Comparison of ENCODE assay signal across 10 cellular contexts in genomic region chr1:244349103-244349531, GRCh38.
DNase-seq lines count a peak whose midpoint lies in the region; ATAC-seq and TF ChIP-seq lines count a peak whose summit lies in the region.
"Had no signal": no experiment of that assay in that cellular context is flagged by ENCODE, and none has a peak within 500 bp of the region (broad histone marks: within the 10 kb centered on the region; RNA-seq: fewer than 3 reads in every experiment).

No MANE protein-coding gene starts in this region.

- H3K4me3 Mint-ChIP-seq in T-helper 1 cell treated with Interleukin-12 subunit alpha and Interleukin-12 subunit beta and Interleukin-4 antibody, amounts not matched to agents 30 μg/mL and 1 μg/mL, for 36 hours: no peak overlapping the region
- H3K4me3 Mint-ChIP-seq in type B pancreatic cell: peak overlapping the region; percentile 28
- H3K4me3 Mint-ChIP-seq in stimulated activated naive CD8-positive, alpha-beta T cell treated with anti-CD3 and anti-CD28 coated beads, Interleukin-15, amount 100 ng/mL, for 72 hours: no peak overlapping the region
- no peak overlapping the region for H3K4me3 Mint-ChIP-seq in progenitor cell of endocrine pancreas (ENCODE audit: low read depth)

- H3K27me3 Mint-ChIP-seq in T-helper 1 cell treated with Interleukin-12 subunit alpha and Interleukin-12 subunit beta and Interleukin-4 antibody, amounts not matched to agents 30 μg/mL and 1 μg/mL, for 36 hours (ENCODE audit: low read depth): no peaks in the 10 kb centered on the region
- H3K27me3 Mint-ChIP-seq in type B pancreatic cell (no peaks in the 10 kb centered on the region), progenitor cell of endocrine pancreas (peaks cover 43% of the 10 kb centered on the region)
- peaks cover 12% of the 10 kb centered on the region for H3K27me3 Mint-ChIP-seq in stimulated activated naive CD8-positive, alpha-beta T cell treated with anti-CD3 and anti-CD28 coated beads, Interleukin-15, amount 100 ng/mL, for 72 hours

- H3K9me3 Mint-ChIP-seq in T-helper 1 cell treated with Interleukin-12 subunit alpha and Interleukin-12 subunit beta and Interleukin-4 antibody, amounts not matched to agents 30 μg/mL and 1 μg/mL, for 36 hours: peaks cover 11% of the 10 kb centered on the region
- peaks cover 10% of the 10 kb centered on the region for H3K9me3 Mint-ChIP-seq in type B pancreatic cell
- H3K9me3 Mint-ChIP-seq in stimulated activated naive CD8-positive, alpha-beta T cell treated with anti-CD3 and anti-CD28 coated beads, Interleukin-15, amount 100 ng/mL, for 72 hours: no peaks in the 10 kb centered on the region
- H3K9me3 Mint-ChIP-seq in progenitor cell of endocrine pancreas (ENCODE audit: low read depth): no peaks in the 10 kb centered on the region

- no peak overlapping the region for H3K4me3 ChIP-seq in astrocyte of the cerebellum (ENCODE audit: low read depth, low read length)

- ATAC-seq in stimulated activated naive CD8-positive, alpha-beta T cell treated with anti-CD3 and anti-CD28 coated beads, Interleukin-15, amount 100 ng/mL, for 72 hours: no peak

- peaks cover 5% of the 10 kb centered on the region for H3K36me3 Mint-ChIP-seq in T-helper 1 cell treated with Interleukin-12 subunit alpha and Interleukin-12 subunit beta and Interleukin-4 antibody, amounts not matched to agents 30 μg/mL and 1 μg/mL, for 36 hours (ENCODE audit: low read depth)
- no peaks in the 10 kb centered on the region for H3K36me3 Mint-ChIP-seq in type B pancreatic cell
- H3K36me3 Mint-ChIP-seq in progenitor cell of endocrine pancreas (ENCODE audit: insufficient read depth): no peaks in the 10 kb centered on the region

- peak overlapping the region; percentile 53 for H3K27ac Mint-ChIP-seq in T-helper 1 cell treated with Interleukin-12 subunit alpha and Interleukin-12 subunit beta and Interleukin-4 antibody, amounts not matched to agents 30 μg/mL and 1 μg/mL, for 36 hours
- H3K27ac Mint-ChIP-seq in type B pancreatic cell: no peak overlapping the region
- no peak overlapping the region for H3K27ac Mint-ChIP-seq in stimulated activated naive CD8-positive, alpha-beta T cell treated with anti-CD3 and anti-CD28 coated beads, Interleukin-15, amount 100 ng/mL, for 72 hours
- no peak overlapping the region for H3K27ac Mint-ChIP-seq in progenitor cell of endocrine pancreas

- TF ChIP-seq CTCF in astrocyte of the cerebellum (IDR thresholded peaks at IDR 0.05; ENCODE audit: low read depth, low read length, missing control alignments): no peak
- TF ChIP-seq CTCF in type B pancreatic cell (conservative IDR thresholded peaks at IDR 0.05): no peak
- no peak for TF ChIP-seq CTCF in progenitor cell of endocrine pancreas (IDR thresholded peaks at IDR 0.05; ENCODE audit: unreplicated experiment)

- DNase-seq in T-helper 1 cell: no peak
- peak; percentile 54 for DNase-seq in astrocyte of the cerebellum (ENCODE audit: low read depth)
- DNase-seq in iris pigment epithelial cell (ENCODE audit: low read depth): peak; percentile 95
- DNase-seq in type B pancreatic cell (ENCODE audit: extremely low spot score, unreplicated experiment): no peak
- DNase-seq in stimulated activated naive CD8-positive, alpha-beta T cell treated with anti-CD3 and anti-CD28 coated beads, Interleukin-15, amount 100 ng/mL, for 72 hours: no peak
- DNase-seq in progenitor cell of endocrine pancreas (ENCODE audit: low spot score, unreplicated experiment): no peak
- DNase-seq in GDM1 (lab: John Stamatoyannopoulos, UW): no peak
- DNase-seq: hypothalamus, NCI-H1105 had no signal

- peaks cover 24% of the 10 kb centered on the region for H3K4me1 Mint-ChIP-seq in T-helper 1 cell treated with Interleukin-12 subunit alpha and Interleukin-12 subunit beta and Interleukin-4 antibody, amounts not matched to agents 30 μg/mL and 1 μg/mL, for 36 hours (ENCODE audit: low read depth)
- H3K4me1 Mint-ChIP-seq in type B pancreatic cell (ENCODE audit: unreplicated experiment) (peaks cover 44% of the 10 kb centered on the region), progenitor cell of endocrine pancreas (ENCODE audit: low read depth) (peaks cover 13% of the 10 kb centered on the region)
- peaks cover 21% of the 10 kb centered on the region for H3K4me1 Mint-ChIP-seq in stimulated activated naive CD8-positive, alpha-beta T cell treated with anti-CD3 and anti-CD28 coated beads, Interleukin-15, amount 100 ng/mL, for 72 hours

- in situ Hi-C loops in astrocyte of the cerebellum (cut with HindIII; ENCODE audit: low sequenced_read_pairs): no loop called here

Comparison
In these comparisons a context has a peak if more than half of its experiments do, and no peak if none do; other contexts are left out.
1. DNase-seq: peak in astrocyte of the cerebellum (single experiment) and iris pigment epithelial cell (single experiment); none in T-helper 1 cell (0 of 5), type B pancreatic cell (single experiment), stimulated activated naive CD8-positive, alpha-beta T cell treated with anti-CD3 and anti-CD28 coated beads, Interleukin-15, amount 100 ng/mL, for 72 hours (0 of 2), progenitor cell of endocrine pancreas (single experiment) and GDM1 (single experiment).